Comparison of ENCODE assay signal across 8 cellular contexts in the genomic region with DNA sequence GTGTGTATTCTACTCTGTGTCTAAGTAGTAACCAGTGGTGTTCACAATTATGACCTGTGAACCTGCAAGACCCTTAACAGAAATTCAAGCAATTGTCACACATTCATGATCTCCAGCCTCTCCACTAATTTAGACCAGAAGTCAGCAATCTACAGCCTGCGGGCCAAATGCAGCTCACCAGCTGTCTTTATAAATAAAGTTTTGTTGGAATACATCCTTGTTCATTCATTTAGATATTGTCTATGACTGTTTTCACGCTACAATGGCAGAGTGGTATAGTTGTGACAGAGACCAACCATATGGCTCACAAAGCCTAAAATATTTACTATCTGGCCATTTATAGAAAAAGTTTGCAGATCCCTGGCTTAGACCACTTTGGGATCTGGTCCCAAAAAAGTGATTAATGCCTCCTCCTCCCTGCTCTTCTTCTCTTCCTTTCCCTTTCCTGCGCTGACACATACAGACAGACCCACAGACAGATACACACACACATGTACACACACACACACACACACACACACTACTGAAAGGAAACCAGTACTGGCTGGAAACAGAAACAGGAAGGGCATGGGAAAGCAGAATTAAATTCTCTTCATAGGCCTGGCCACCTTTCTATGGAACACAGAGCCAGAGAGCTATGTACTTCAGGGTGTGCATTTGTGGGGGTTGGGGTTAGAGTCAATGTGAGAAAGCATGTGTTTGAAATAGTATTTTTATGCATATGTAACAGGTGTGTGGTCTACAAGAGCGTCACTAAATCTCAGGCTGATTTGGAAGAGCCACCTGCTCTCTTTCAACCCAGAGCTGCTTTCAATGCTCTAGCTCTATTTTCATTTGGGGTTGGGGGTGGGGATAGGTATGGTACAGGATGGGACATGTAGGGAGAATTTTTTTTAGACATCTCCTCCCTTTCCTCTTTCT.
DNase-seq lines count a peak whose midpoint lies in the region; ATAC-seq and TF ChIP-seq lines count a peak whose summit lies in the region.
"Had no signal": no experiment of that assay in that cellular context is flagged by ENCODE, and none has a peak within 500 bp of the region (broad histone marks: within the 10 kb centered on the region; RNA-seq: fewer than 3 reads in every experiment).

No MANE protein-coding gene starts in this region.

- peak; percentile 96 for ATAC-seq in HG02610 (IDR thresholded peaks at IDR 0.05; ENCODE audit: unreplicated experiment)

- TF ChIP-seq CTCF in neutrophil (IDR thresholded peaks at IDR 0.05): no peak

- H3K36me3 ChIP-seq in neutrophil: no peaks in the 10 kb centered on the region

- DNase-seq in GM19240 (ENCODE audit: insufficient read length, low spot score) (peak; percentile 8), Kasumi-1 (lab: John Stamatoyannopoulos, UW) (peak; percentile 31 to 36), head of caudate nucleus (no peak), inferior parietal cortex (ENCODE audit: extremely low spot score) (no peak)
- no peak for DNase-seq in activated T-cell treated with anti-CD3 and anti-CD28 coated beads, Interleukin-2, amount 50 U/mL, for 1 hour
- DNase-seq: activated naive CD4-positive, alpha-beta T cell treated with anti-CD3 and anti-CD28 coated beads, Interleukin-2, amount 10 ng/mL, durations not matched to agents 7 days and 5 days had no signal

- intact Hi-C loops in head of caudate nucleus (cut with DNase I): no loop called here

- no peaks in the 10 kb centered on the region for H3K9me3 ChIP-seq in neutrophil

- H3K27me3 ChIP-seq in neutrophil: no peaks in the 10 kb centered on the region

- H3K4me1 ChIP-seq in neutrophil (ENCODE audit: control insufficient read depth in 1 of 2, insufficient read depth in 1 of 2, low read depth in 1 of 2, low read length in 1 of 2): peaks cover 0 to 38% of the 10 kb centered on the region in 2 experiments

- H3K27ac ChIP-seq in neutrophil: peak overlapping the region; percentile 57

- no peak overlapping the region for H3K4me3 ChIP-seq in neutrophil (ENCODE audit: low read depth in 1 of 2, low read length in 1 of 2)

Comparison
In these comparisons a context has a peak if more than half of its experiments do, and no peak if none do; other contexts are left out.
1. DNase-seq: peak in GM19240 (single experiment) and Kasumi-1 (2 of 2); none in head of caudate nucleus (0 of 42), inferior parietal cortex (single experiment) and activated T-cell treated with anti-CD3 and anti-CD28 coated beads, Interleukin-2, amount 50 U/mL, for 1 hour (single experiment).